12 cellular contexts compared by ENCODE assay signal in the genomic region with DNA sequence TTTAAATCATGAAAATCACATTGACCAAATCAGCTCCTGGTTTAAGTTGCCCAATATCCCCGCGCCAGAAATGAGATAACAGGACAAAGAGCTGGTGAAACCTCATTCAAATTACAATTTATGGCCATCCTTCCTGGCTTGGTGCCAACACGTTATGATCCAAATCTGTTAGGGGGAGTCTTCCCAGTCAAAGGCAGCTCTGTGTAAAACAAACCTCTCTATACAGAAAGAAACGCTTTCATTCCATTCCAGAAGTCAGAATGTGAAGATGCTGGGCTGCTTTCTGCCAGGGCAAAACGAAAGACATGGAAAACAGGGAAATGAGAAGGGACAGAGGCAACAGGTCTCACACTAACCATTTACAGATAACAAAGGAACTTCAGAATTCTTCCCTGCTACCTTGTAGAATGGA. TPM values are rescaled to one million over a fixed set of nuclear protein-coding genes. Genes with fewer than 3 reads are reported as not detected.
DNase-seq lines count a peak whose midpoint lies in the region; ATAC-seq and TF ChIP-seq lines count a peak whose summit lies in the region.
"Had no signal": no experiment of that assay in that cellular context is flagged by ENCODE, and none has a peak within 500 bp of the region (broad histone marks: within the 10 kb centered on the region; RNA-seq: fewer than 3 reads in every experiment).

No MANE protein-coding gene starts in this region.

- no peak overlapping the region for H3K27ac ChIP-seq in CD4-positive, alpha-beta T cell (ENCODE audit: low read depth, low read length)
- H3K27ac ChIP-seq in SU-DHL-6 (ENCODE audit: low read depth, low read length), result 0 out of 2 replicates have a peak overlapping the region, but pooled peaks have one; percentile 26
- H3K27ac ChIP-seq: esophagus squamous epithelium had no signal

- peaks cover 8% of the 10 kb centered on the region; the same call in 1 of the 2 replicates for H3K79me2 ChIP-seq in SU-DHL-6 (ENCODE audit: insufficient read depth, low read length)

- no peak for TF ChIP-seq CTCF in CD4-positive, alpha-beta T cell (IDR thresholded peaks at IDR 0.05)
- TF ChIP-seq CTCF in SU-DHL-6 (IDR thresholded peaks at IDR 0.05; ENCODE audit: insufficient read depth, low read length, poor library complexity, severe bottlenecking) (no peak), mesothelial cell of epicardium (IDR thresholded peaks at IDR 0.05; ENCODE audit: unreplicated experiment) (no peak)

- no peaks in the 10 kb centered on the region for H3K9me3 ChIP-seq in CD4-positive, alpha-beta T cell (ENCODE audit: control insufficient read depth, low read length)
- no peaks in the 10 kb centered on the region for H3K9me3 ChIP-seq in SU-DHL-6 (ENCODE audit: insufficient read depth, low read length)
- H3K9me3 ChIP-seq: esophagus squamous epithelium had no signal

- no peak for DNase-seq in CD4-positive, alpha-beta T cell
- peak; percentile 39 to 61 for DNase-seq in mesothelial cell of epicardium (ENCODE audit: low spot score in 2 of 2, unreplicated experiment in 2 of 2)
- no peak for DNase-seq in stimulated activated CD4-positive, alpha-beta T cell treated with anti-CD3 and anti-CD28 coated beads, Interleukin-2, amount 100 ng/mL, for 48 hours
- DNase-seq in NOMO-1 (lab: John Stamatoyannopoulos, UW; ENCODE audit: unreplicated experiment in 2 of 2), result no peak
- DNase-seq in GM19238 (ENCODE audit: insufficient read length, low spot score), result no peak
- DNase-seq: activated CD4-positive, alpha-beta T cell treated with anti-CD3 and anti-CD28 coated beads, Interleukin-2, amount 50 U/mL, for 48 hours; esophagus squamous epithelium; kidney had no signal

- H3K27ac Mint-ChIP-seq in CD4-positive, alpha-beta T cell, result peak overlapping the region; percentile 90
- H3K27ac Mint-ChIP-seq in mesothelial cell of epicardium, result peak overlapping the region; percentile 79

- H4K20me1 ChIP-seq in SU-DHL-6 (ENCODE audit: low read depth, low read length), result no peaks in the 10 kb centered on the region

- H3F3A ChIP-seq in SU-DHL-6 (ENCODE audit: insufficient read depth), result no peaks in the 10 kb centered on the region

- H2AFZ ChIP-seq in SU-DHL-6 (ENCODE audit: low read depth, low read length, severe bottlenecking), result no peak overlapping the region

- no peaks in the 10 kb centered on the region for H3K36me3 ChIP-seq in SU-DHL-6 (ENCODE audit: low read length)
- H3K36me3 ChIP-seq: esophagus squamous epithelium had no signal

- TF ChIP-seq RAD21 in Ishikawa (IDR thresholded peaks at IDR 0.05; ENCODE audit: low read depth), result no peak

- CTCF ChIA-PET in CD4-positive, alpha-beta T cell (lab: Charles Lee), result interaction anchor here (0.6 kb wide), 1 partner anchor 137 kb away, joined by 3 read pairs; no protein-coding TSS in a partner anchor

- POLR2A ChIA-PET in CD4-positive, alpha-beta T cell (lab: Charles Lee), result interaction anchor here (0.7 to 1.6 kb wide), 10 partner anchors 9 to 265 kb away, joined by 3 to 14 read pairs (median 3); no protein-coding TSS in a partner anchor

- H3K27me3 Mint-ChIP-seq in CD4-positive, alpha-beta T cell, result no peaks in the 10 kb centered on the region
- no peaks in the 10 kb centered on the region for H3K27me3 Mint-ChIP-seq in mesothelial cell of epicardium (ENCODE audit: low read depth)

- H3K9me3 Mint-ChIP-seq in CD4-positive, alpha-beta T cell, result no peaks in the 10 kb centered on the region
- no peaks in the 10 kb centered on the region for H3K9me3 Mint-ChIP-seq in mesothelial cell of epicardium

- TF ChIP-seq EP300 in Ishikawa (IDR thresholded peaks at IDR 0.05; ENCODE audit: borderline replicate concordance), result no peak

- no peak overlapping the region for H3K9ac ChIP-seq in SU-DHL-6 (ENCODE audit: low read length)

- intact Hi-C loops in CD4-positive, alpha-beta T cell (cut with DNase I, micrococcal nuclease), result loop anchor here in 1 of 2 experiments (5.0 to 10.0 kb wide), 3 partner anchors 45 to 215 kb away; no protein-coding TSS in a partner anchor

- H3K4me3 Mint-ChIP-seq in CD4-positive, alpha-beta T cell, result peak overlapping the region; percentile 70
- H3K4me3 Mint-ChIP-seq in mesothelial cell of epicardium, result no peak overlapping the region

- H3K4me3 ChIP-seq in SU-DHL-6 (ENCODE audit: insufficient read depth, low read length, poor library complexity, severe bottlenecking), result no peak overlapping the region
- H3K4me3 ChIP-seq: esophagus squamous epithelium had no signal

- peak; percentile 8 for ATAC-seq in CD4-positive, alpha-beta T cell (ENCODE audit: poor library complexity)
- ATAC-seq in GM21360 (IDR thresholded peaks at IDR 0.05; ENCODE audit: unreplicated experiment), result no peak
- ATAC-seq: Right ventricle myocardium inferior had no signal

- peaks cover 58% of the 10 kb centered on the region for H3K4me1 Mint-ChIP-seq in CD4-positive, alpha-beta T cell (ENCODE audit: low read depth)
- H3K4me1 Mint-ChIP-seq in mesothelial cell of epicardium, result peaks cover 40% of the 10 kb centered on the region

- H3K9me2 ChIP-seq in SU-DHL-6 (replicated peaks; ENCODE audit: insufficient read depth, low read length), result no peaks in the 10 kb centered on the region

- no peaks in the 10 kb centered on the region for H3K36me3 Mint-ChIP-seq in CD4-positive, alpha-beta T cell (ENCODE audit: low read depth)
- no peaks in the 10 kb centered on the region for H3K36me3 Mint-ChIP-seq in mesothelial cell of epicardium

- no peak overlapping the region for H3K4me2 ChIP-seq in SU-DHL-6 (ENCODE audit: low read depth, low read length, poor library complexity, severe bottlenecking)

- H3K27me3 ChIP-seq in CD4-positive, alpha-beta T cell (ENCODE audit: control insufficient read depth, insufficient read depth, low read length), result no peaks in the 10 kb centered on the region
- no peaks in the 10 kb centered on the region for H3K27me3 ChIP-seq in SU-DHL-6 (ENCODE audit: low read length)
- H3K27me3 ChIP-seq: esophagus squamous epithelium had no signal

TF ChIP-seq in Ishikawa, 13 proteins besides CTCF, POLR2A, EP300 and RAD21:
- TF ChIP-seq TEAD4 (IDR thresholded peaks at IDR 0.05) (no peak), NFIC (IDR thresholded peaks at IDR 0.05) (peak; percentile 49), TAF1 (IDR thresholded peaks at IDR 0.05; ENCODE audit: low read depth) (no peak), EGR1 (IDR thresholded peaks at IDR 0.05) (no peak)
- TF ChIP-seq, protein P1, sequence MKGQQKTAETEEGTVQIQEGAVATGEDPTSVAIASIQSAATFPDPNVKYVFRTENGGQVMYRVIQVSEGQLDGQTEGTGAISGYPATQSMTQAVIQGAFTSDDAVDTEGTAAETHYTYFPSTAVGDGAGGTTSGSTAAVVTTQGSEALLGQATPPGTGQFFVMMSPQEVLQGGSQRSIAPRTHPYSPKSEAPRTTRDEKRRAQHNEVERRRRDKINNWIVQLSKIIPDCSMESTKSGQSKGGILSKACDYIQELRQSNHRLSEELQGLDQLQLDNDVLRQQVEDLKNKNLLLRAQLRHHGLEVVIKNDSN (IDR thresholded peaks at IDR 0.05), result no peak

RNA-seq across cellular contexts. Expression of a gene that starts 53.5 kb away (rescaled TPM):
- 10 to 100 TPM; 39.6 to 39.8 TPM for total RNA-seq in CD4-positive, alpha-beta T cell
- 49.7 to 54.6 TPM (median 53.4 TPM) in 3 replicates for total RNA-seq in mesothelial cell of epicardium

Comparison
In these comparisons a context has a peak if more than half of its experiments do, and no peak if none do; other contexts are left out.
1. DNase-seq: peak in mesothelial cell of epicardium (2 of 2); none in CD4-positive, alpha-beta T cell (0 of 10), stimulated activated CD4-positive, alpha-beta T cell treated with anti-CD3 and anti-CD28 coated beads, Interleukin-2, amount 100 ng/mL, for 48 hours (0 of 2), NOMO-1 (0 of 2) and GM19238 (single experiment).